Comparison of ENCODE assay signal across 7 cellular contexts in the genomic region with DNA sequence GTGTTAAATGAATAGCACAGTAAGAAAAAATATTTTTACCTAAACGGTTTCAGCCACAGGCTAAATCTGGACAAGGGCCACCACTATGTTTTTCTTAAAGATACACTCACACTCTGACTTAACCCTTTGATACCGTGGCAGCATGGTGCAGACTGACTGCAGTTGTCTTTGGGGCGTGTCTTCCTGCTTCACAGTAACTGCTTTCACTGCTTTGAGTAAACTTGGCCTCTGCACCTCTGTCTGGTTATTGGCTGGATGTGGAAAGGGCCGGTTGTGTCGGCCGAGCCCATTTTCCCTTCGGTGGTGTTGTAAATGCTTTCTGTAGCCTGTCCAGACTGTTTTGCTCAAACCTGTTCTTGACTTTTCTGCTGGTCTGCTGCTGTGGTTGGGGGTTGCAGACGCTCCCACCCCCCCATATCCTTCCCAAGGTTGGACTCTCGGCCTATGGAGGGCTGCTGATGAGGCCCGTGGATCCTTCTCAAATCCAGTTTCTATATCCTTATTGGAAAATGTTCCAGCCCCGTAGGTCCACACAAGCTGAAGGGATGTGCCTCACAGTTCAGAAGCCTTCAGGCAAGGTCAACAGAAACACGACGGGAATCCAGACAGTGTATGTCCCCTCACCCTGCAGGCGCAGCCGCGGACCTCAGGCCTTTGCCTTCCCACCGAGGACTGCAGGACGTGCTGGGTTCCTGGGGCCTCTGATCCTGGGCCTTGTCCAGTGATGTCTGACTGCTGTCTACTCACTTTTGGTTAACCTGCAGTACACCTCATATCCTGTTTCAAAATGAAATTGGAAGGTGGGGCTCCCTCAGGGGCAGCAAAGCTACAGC.
DNase-seq lines count a peak whose midpoint lies in the region; ATAC-seq and TF ChIP-seq lines count a peak whose summit lies in the region.

No MANE protein-coding gene starts in this region.

- no peak overlapping the region for H3K4me3 ChIP-seq in right atrium auricular region
- no peak overlapping the region for H3K4me3 ChIP-seq in upper lobe of right lung

- peak; percentile 89 for ATAC-seq in GM21515 (IDR thresholded peaks at IDR 0.05; ENCODE audit: unreplicated experiment)
- peak; percentile 69 for ATAC-seq in upper lobe of right lung

- H3K9me3 ChIP-seq in right atrium auricular region (no peaks in the 10 kb centered on the region), upper lobe of right lung (no peaks in the 10 kb centered on the region)

- H3K27ac ChIP-seq in right atrium auricular region: peak overlapping the region in 1 of 2 donors; percentile 23
- no peak overlapping the region for H3K27ac ChIP-seq in upper lobe of right lung

- TF ChIP-seq CTCF in right atrium auricular region (IDR thresholded peaks at IDR 0.05) (no peak), upper lobe of right lung (IDR thresholded peaks at IDR 0.05) (no peak)

- peak; percentile 34 for DNase-seq in HuH-7.5 (ENCODE audit: low spot score)
- DNase-seq in right atrium auricular region (ENCODE audit: low spot score): peak; percentile 61
- DNase-seq in upper lobe of right lung: no peak
- DNase-seq in activated CD4-positive, CD25-positive, alpha-beta regulatory T cell treated with anti-CD3 and anti-CD28 coated beads, Interleukin-2, amount 50 U/mL, for 72 hours: no peak
- no peak for DNase-seq in COLO668 (lab: John Stamatoyannopoulos, UW; ENCODE audit: unreplicated experiment)
- DNase-seq in NOMO-1 treated with DMSO at 0.1 percent for 48 hours (lab: John Stamatoyannopoulos, UW; ENCODE audit: unreplicated experiment): no peak

- H3K36me3 ChIP-seq in right atrium auricular region (no peaks in the 10 kb centered on the region), upper lobe of right lung (no peaks in the 10 kb centered on the region)

- intact Hi-C loops in upper lobe of right lung (cut with DNase I): no loop called here

- H3K4me1 ChIP-seq in right atrium auricular region (peaks cover 0 to 9% of the 10 kb centered on the region in 2 donors), upper lobe of right lung (peaks cover 8% of the 10 kb centered on the region)

- H3K27me3 ChIP-seq in right atrium auricular region (no peaks in the 10 kb centered on the region), upper lobe of right lung (no peaks in the 10 kb centered on the region)

Comparison
In these comparisons a context has a peak if more than half of its experiments do, and no peak if none do; other contexts are left out.
1. DNase-seq: peak in HuH-7.5 (single experiment) and right atrium auricular region (single experiment); none in upper lobe of right lung (single experiment), activated CD4-positive, CD25-positive, alpha-beta regulatory T cell treated with anti-CD3 and anti-CD28 coated beads, Interleukin-2, amount 50 U/mL, for 72 hours (single experiment), COLO668 (single experiment) and NOMO-1 treated with DMSO at 0.1 percent for 48 hours (single experiment).